16 cellular contexts compared by ENCODE assay signal in the genomic region with DNA sequence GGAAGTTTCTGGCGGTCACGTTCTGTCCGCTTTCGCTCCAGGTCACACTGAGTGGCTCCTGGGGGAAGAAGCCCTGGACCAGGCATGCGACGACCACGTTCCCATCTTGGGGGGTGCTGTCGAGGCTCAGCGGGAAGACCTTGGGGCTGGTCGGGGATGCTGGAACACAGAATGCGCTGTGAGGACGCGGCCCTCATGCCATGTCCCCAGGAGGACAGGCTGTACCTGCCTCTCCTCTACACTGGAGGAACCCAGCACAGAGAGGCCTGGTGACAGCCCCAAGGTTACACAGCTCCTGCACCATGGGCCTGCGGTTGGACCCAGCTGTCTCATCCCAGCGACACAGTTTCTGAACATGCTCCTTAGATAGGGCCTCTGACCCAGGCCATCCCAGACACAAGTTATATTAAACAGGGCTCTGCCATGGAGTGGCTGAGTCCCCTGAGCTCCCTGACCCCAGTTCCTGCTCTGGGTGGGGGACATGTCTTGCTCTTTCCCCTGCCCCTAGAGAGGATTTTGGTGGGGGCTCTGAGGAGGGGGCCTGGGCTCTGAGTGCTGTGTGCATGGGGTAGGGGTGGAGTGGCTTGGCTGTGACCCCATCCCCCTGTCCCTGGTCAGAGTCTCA.
"Had no signal": no experiment of that assay in that cellular context is flagged by ENCODE, and none has a peak within 500 bp of the region (broad histone marks: within the 10 kb centered on the region; RNA-seq: fewer than 3 reads in every experiment).

No MANE protein-coding gene starts in this region.

- H3K4me1 Mint-ChIP-seq: activated naive CD4-positive, alpha-beta T cell treated with anti-CD3 and anti-CD28 coated beads, Interleukin-2, amount 10 ng/mL, durations not matched to agents 7 days and 5 days; activated T-helper 17 cell treated with anti-CD3 and anti-CD28 coated beads, Interleukin-2, amount 50 U/mL, for 72 hours; nephron progenitor cell had no signal

- ATAC-seq: activated T-helper 17 cell treated with anti-CD3 and anti-CD28 coated beads, Interleukin-2, amount 50 U/mL, for 72 hours had no signal

- H3K36me3 Mint-ChIP-seq: activated naive CD4-positive, alpha-beta T cell treated with anti-CD3 and anti-CD28 coated beads, Interleukin-2, amount 10 ng/mL, durations not matched to agents 7 days and 5 days had no signal

- H3K27me3 Mint-ChIP-seq: activated naive CD4-positive, alpha-beta T cell treated with anti-CD3 and anti-CD28 coated beads, Interleukin-2, amount 10 ng/mL, durations not matched to agents 7 days and 5 days; activated T-helper 17 cell treated with anti-CD3 and anti-CD28 coated beads, Interleukin-2, amount 50 U/mL, for 72 hours; progenitor cell of endocrine pancreas; stimulated activated naive CD8-positive, alpha-beta T cell treated with anti-CD3 and anti-CD28 coated beads, Interleukin-15, Interleukin-2, amounts not matched to agents 100 ng/mL and 50 ng/mL, for 24 hours had no signal

- H3K36me3 ChIP-seq: cardiac muscle cell, upper lobe of left lung had no signal

- H3K9me3 Mint-ChIP-seq: activated naive CD4-positive, alpha-beta T cell treated with anti-CD3 and anti-CD28 coated beads, Interleukin-2, amount 10 ng/mL, durations not matched to agents 7 days and 5 days; activated T-helper 17 cell treated with anti-CD3 and anti-CD28 coated beads, Interleukin-2, amount 50 U/mL, for 72 hours; stimulated activated naive CD8-positive, alpha-beta T cell treated with anti-CD3 and anti-CD28 coated beads, Interleukin-15, Interleukin-2, amounts not matched to agents 100 ng/mL and 50 ng/mL, for 24 hours had no signal

- H3K27ac Mint-ChIP-seq: activated naive CD4-positive, alpha-beta T cell treated with anti-CD3 and anti-CD28 coated beads, Interleukin-2, amount 10 ng/mL, durations not matched to agents 7 days and 5 days; activated T-helper 17 cell treated with anti-CD3 and anti-CD28 coated beads, Interleukin-2, amount 50 U/mL, for 72 hours; nephron progenitor cell; progenitor cell of endocrine pancreas; stimulated activated naive CD8-positive, alpha-beta T cell treated with anti-CD3 and anti-CD28 coated beads, Interleukin-15, Interleukin-2, amounts not matched to agents 100 ng/mL and 50 ng/mL, for 24 hours had no signal

- H3K4me3 ChIP-seq: cardiac muscle cell, skin epidermis, upper lobe of left lung had no signal

- H3K27me3 ChIP-seq: cardiac muscle cell, upper lobe of left lung had no signal

- H3K4me3 Mint-ChIP-seq: activated naive CD4-positive, alpha-beta T cell treated with anti-CD3 and anti-CD28 coated beads, Interleukin-2, amount 10 ng/mL, durations not matched to agents 7 days and 5 days; activated T-helper 17 cell treated with anti-CD3 and anti-CD28 coated beads, Interleukin-2, amount 50 U/mL, for 72 hours; nephron progenitor cell; stimulated activated naive CD8-positive, alpha-beta T cell treated with anti-CD3 and anti-CD28 coated beads, Interleukin-15, Interleukin-2, amounts not matched to agents 100 ng/mL and 50 ng/mL, for 24 hours had no signal

- H3K27ac ChIP-seq: cardiac muscle cell, skin epidermis, upper lobe of left lung had no signal

- H3K4me1 ChIP-seq: upper lobe of left lung had no signal

- H3K9me3 ChIP-seq: upper lobe of left lung had no signal

- DNase-seq: activated naive CD4-positive, alpha-beta T cell treated with anti-CD3 and anti-CD28 coated beads, Interleukin-2, amount 10 ng/mL, durations not matched to agents 7 days and 5 days; cortex of kidney; effector CD8-positive, alpha-beta T cell; foreskin fibroblast; nephron progenitor cell; occipital lobe; stimulated activated CD4-positive, alpha-beta T cell treated with anti-CD3 and anti-CD28 coated beads, Interleukin-4, amount 100 ng/mL, for 4 hours; stimulated activated CD8-positive, alpha-beta memory T cell treated with anti-CD3 and anti-CD28 coated beads, Interleukin-4, amount 100 ng/mL, for 48 hours; SW 1271 had no signal

- FAIRE-seq: endothelial cell of umbilical vein had no signal
